ENCODE assay signal across 8 cellular contexts in the genomic region with DNA sequence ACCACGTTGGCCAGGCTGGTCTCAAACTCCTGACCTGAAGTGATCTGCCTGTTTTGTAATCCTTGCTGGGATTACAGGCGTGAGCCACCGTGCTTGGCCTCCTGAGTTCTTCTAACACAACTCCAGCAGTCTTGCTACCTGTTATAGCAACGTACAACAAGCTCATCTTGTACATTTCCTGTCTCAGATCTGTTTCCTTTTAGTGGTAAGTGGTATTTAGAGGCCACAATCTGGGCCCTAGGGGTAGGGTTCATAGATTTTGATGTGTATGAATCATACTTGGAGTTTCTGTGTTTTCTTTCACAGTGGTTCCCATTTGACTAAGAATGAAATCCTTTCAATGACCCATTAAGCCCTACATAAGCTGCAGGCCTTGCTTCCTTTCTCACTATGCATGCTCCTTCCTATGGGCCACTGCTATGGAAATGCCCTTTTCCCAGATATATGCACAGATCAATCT. TPM values are rescaled to one million over a fixed set of nuclear protein-coding genes. Genes with fewer than 3 reads are reported as not detected.
DNase-seq lines count a peak whose midpoint lies in the region; ATAC-seq, FAIRE-seq and TF ChIP-seq lines count a peak whose summit lies in the region.

No MANE protein-coding gene starts in this region.

- H3K36me3 ChIP-seq in left lung: peaks cover 0 to 37% of the 10 kb centered on the region in 2 donors

- peak overlapping the region in 1 of 2 donors; percentile 28 for H3K27ac ChIP-seq in left lung

- ATAC-seq in GM18873 (IDR thresholded peaks at IDR 0.05; ENCODE audit: low FRiP score, unreplicated experiment): peak; percentile 97
- peak; percentile 94 for ATAC-seq in HG02798 (IDR thresholded peaks at IDR 0.05; ENCODE audit: poor library complexity, unreplicated experiment)
- peak; percentile 17 for ATAC-seq in left lung

- DNase-seq in NOMO-1 (lab: John Stamatoyannopoulos, UW; ENCODE audit: unreplicated experiment in 2 of 2) (peak; percentile 28 to 61), left lung (no peak), AG08396 (ENCODE audit: low spot score) (no peak), NCI-H526 (lab: John Stamatoyannopoulos, UW) (no peak), HTR-8/SVneo (ENCODE audit: insufficient read length, low spot score) (no peak)
- DNase-seq in activated T-cell treated with anti-CD3 and anti-CD28 coated beads, Interleukin-2, amount 50 U/mL, for 48 hours: peak; percentile 53 to 54

- no peaks in the 10 kb centered on the region for H3K27me3 ChIP-seq in left lung

- no peak for TF ChIP-seq CTCF in left lung (IDR thresholded peaks at IDR 0.05)

- intact Hi-C loops in left lung (cut with DNase I): no loop called here

- H3K9me3 ChIP-seq in left lung: no peaks in the 10 kb centered on the region

- peaks cover 0 to 22% of the 10 kb centered on the region in 2 donors for H3K4me1 ChIP-seq in left lung

- no peak overlapping the region for H3K4me3 ChIP-seq in left lung

- no peak for FAIRE-seq in HTR-8/SVneo (lab: Jason Lieb, UNC)

RNA-seq across cellular contexts. Expression of a gene that starts 27.1 kb away (rescaled TPM):
- 100 to 1,000 TPM in 1 of 2 donors, 10 to 100 TPM in 1; 72.2 to 119 TPM for total RNA-seq in left lung

Comparison
In these comparisons a context has a peak if more than half of its experiments do, and no peak if none do; other contexts are left out.
1. ATAC-seq: peak in every context shown above with its lines; median percentile 97 in GM18873; 94 in HG02798; 17 in left lung.
2. DNase-seq: peak in NOMO-1 (2 of 2) and activated T-cell treated with anti-CD3 and anti-CD28 coated beads, Interleukin-2, amount 50 U/mL, for 48 hours (2 of 2); none in left lung (0 of 2), AG08396 (single experiment), NCI-H526 (0 of 2) and HTR-8/SVneo (single experiment).